Comparison of ENCODE assay signal across 8 cellular contexts in the genomic region with DNA sequence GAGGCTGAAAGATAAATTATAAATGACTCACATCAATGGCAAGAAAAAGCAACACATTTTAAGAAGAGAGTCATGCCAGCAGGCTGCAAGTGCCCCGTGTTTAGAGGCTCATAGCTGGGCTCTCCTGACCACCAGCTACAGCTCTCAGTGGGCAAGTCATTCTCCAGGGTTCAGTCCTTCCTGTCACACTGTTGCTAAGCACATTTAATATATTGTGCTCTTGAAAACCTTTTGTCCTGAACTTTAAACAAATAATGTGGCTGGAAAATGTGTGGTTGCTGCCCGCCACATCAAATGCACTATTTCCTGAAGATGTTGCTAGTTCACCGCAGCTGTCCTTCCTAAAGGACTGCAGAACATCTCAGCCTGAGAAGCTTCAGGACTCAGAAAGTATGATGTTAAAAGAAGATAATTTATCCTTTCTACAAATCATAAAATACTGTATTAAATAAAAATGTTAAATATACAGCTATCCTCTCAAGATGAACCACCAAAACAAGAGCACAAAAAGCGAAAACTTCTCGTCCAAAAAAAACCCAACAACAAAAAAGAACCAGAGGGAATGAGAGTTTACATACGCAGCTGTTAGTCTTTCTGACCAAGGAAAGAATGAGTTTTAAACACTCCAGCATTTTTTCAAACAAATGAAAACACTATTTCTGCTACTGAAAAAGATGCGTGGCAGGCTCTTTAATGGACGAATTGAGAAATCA. TPM values are rescaled to one million over a fixed set of nuclear protein-coding genes. Genes with fewer than 3 reads are reported as not detected.
DNase-seq lines count a peak whose midpoint lies in the region; TF ChIP-seq lines count a peak whose summit lies in the region.

No MANE protein-coding gene starts in this region.

- H3K4me3 ChIP-seq in GM23248, result peak overlapping the region; percentile 74
- peak overlapping the region; percentile 60 for H3K4me3 ChIP-seq in LNCaP clone FGC (ENCODE audit: low read depth, low read length)
- peak overlapping the region; percentile 49 to 81 for H3K4me3 ChIP-seq in esophagus (ENCODE audit: low read depth in 1 of 2, low read length in 2 of 2)

- H3K27ac ChIP-seq in GM23248, result peak overlapping the region; percentile 77
- peak overlapping the region; percentile 86 to 88 for H3K27ac ChIP-seq in esophagus (ENCODE audit: low read depth in 2 of 2, low read length in 1 of 2)

- H3K27me3 Mint-ChIP-seq in osteocyte (ENCODE audit: unreplicated experiment), result no peaks in the 10 kb centered on the region

- no peaks in the 10 kb centered on the region for H3K9me3 Mint-ChIP-seq in osteocyte (ENCODE audit: unreplicated experiment)

- no peaks in the 10 kb centered on the region for H4K20me1 ChIP-seq in GM23248 (ENCODE audit: insufficient read depth)

- 0 out of 2 replicates have a peak, but pooled peaks cover 3% of the 10 kb centered on the region for H3K79me2 ChIP-seq in GM23248 (ENCODE audit: insufficient read depth)

- H3K9me2 ChIP-seq in GM23248 (ENCODE audit: insufficient read depth), result no peaks in the 10 kb centered on the region

- WGBS in GM23248 (ENCODE audit: low coverage in 1 of 2, low lambda C conversion rate in 2 of 2, missing lambda C conversion rate in 2 of 2), 2 experiments, result 7 to 10% methylated on average over 8 of the region's 8 CpGs
- WGBS in esophagus, 2 donors, result 5 to 6% methylated on average over 8 of the region's 8 CpGs

- H3K27ac Mint-ChIP-seq in osteocyte (ENCODE audit: unreplicated experiment), result peak overlapping the region; percentile 79

- H3K36me3 Mint-ChIP-seq in osteocyte (ENCODE audit: unreplicated experiment), result peaks cover 29% of the 10 kb centered on the region

- in situ Hi-C loops in GM23248 (cut with MboI), result no loop called here

- H3F3A ChIP-seq in GM23248 (ENCODE audit: insufficient read depth), result peaks cover 6% of the 10 kb centered on the region; the same call in 1 of the 2 replicates

- TF ChIP-seq CTCF in LNCaP clone FGC (IDR thresholded peaks at IDR 0.05; ENCODE audit: control insufficient read depth, extremely low read depth, insufficient read depth) (peak; percentile 35), osteocyte (IDR thresholded peaks at IDR 0.05) (no peak)

- H3K36me3 ChIP-seq in GM23248 (ENCODE audit: low read depth), result peaks cover 23% of the 10 kb centered on the region
- peaks cover 4 to 8% of the 10 kb centered on the region in 2 donors for H3K36me3 ChIP-seq in esophagus (ENCODE audit: control insufficient read depth in 2 of 2, insufficient read depth in 2 of 2, low read length in 1 of 2)

- peak overlapping the region; percentile 79 for H2AFZ ChIP-seq in GM23248

- H3K4me2 ChIP-seq in GM23248 (ENCODE audit: unreplicated experiment), result peak overlapping the region; percentile 92

- no peaks in the 10 kb centered on the region for H3K9me3 ChIP-seq in GM23248 (ENCODE audit: low read depth)
- no peaks in the 10 kb centered on the region for H3K9me3 ChIP-seq in esophagus (ENCODE audit: control insufficient read depth in 2 of 2, insufficient read depth in 1 of 2, low read depth in 1 of 2, low read length in 1 of 2)

- peak overlapping the region; percentile 88 for H3K9ac ChIP-seq in GM23248

- H3K4me1 ChIP-seq in GM23248 (ENCODE audit: insufficient read depth), result peaks cover 8% of the 10 kb centered on the region; the same call in 1 of the 2 replicates
- H3K4me1 ChIP-seq in esophagus (ENCODE audit: control insufficient read depth in 2 of 2, insufficient read depth in 2 of 2, low read length in 1 of 2), result no peaks in the 10 kb centered on the region

- peak overlapping the region; percentile 80 for H3K4me3 Mint-ChIP-seq in osteocyte (ENCODE audit: unreplicated experiment)

- H3K4me1 Mint-ChIP-seq in osteocyte (ENCODE audit: unreplicated experiment), result peaks cover 7% of the 10 kb centered on the region

- DNase-seq in DMS 273 (lab: John Stamatoyannopoulos, UW; ENCODE audit: unreplicated experiment) (peak; percentile 8), DMS 273 treated with DMSO at 0.1 percent for 48 hours (lab: John Stamatoyannopoulos, UW) (no peak), GM23248 (peak; percentile 73), LNCaP clone FGC (ENCODE audit: low read depth) (no peak), osteocyte (ENCODE audit: extremely low spot score, unreplicated experiment) (no peak), NK-92 (lab: John Stamatoyannopoulos, UW; ENCODE audit: unreplicated experiment) (no peak)
- peak; percentile 44 to 62 for DNase-seq in activated CD4-positive, alpha-beta T cell treated with anti-CD3 and anti-CD28 coated beads, Interleukin-2, amount 50 U/mL, for 48 hours

- H3K27me3 ChIP-seq in GM23248 (replicated peaks; ENCODE audit: insufficient read depth) (no peaks in the 10 kb centered on the region), esophagus (ENCODE audit: control insufficient read depth in 1 of 2, insufficient read depth in 2 of 2, low read length in 2 of 2) (no peaks in the 10 kb centered on the region)

RNA-seq across cellular contexts. Expression of a gene that starts 1.0 kb away (rescaled TPM):
- 7.9 and 9.5 TPM in 2 replicates for total RNA-seq in GM23248 (2014; rRNA removed; shearing (Covaris generic))
- 7.2 and 8.1 TPM in 2 replicates for polyA plus RNA-seq in GM23248 (2016; fragmentation: Nextera tagmentation; extraction: Ambion mirVana)
- polyA plus RNA-seq in esophagus, result 1 to 10 TPM; 3.2 to 4.2 TPM
- total RNA-seq in osteocyte, result 15.8 and 16.0 TPM in 2 replicates

Comparison
In these comparisons a context has a peak if more than half of its experiments do, and no peak if none do; other contexts are left out.
1. DNase-seq: peak in DMS 273 (single experiment), GM23248 (single experiment) and activated CD4-positive, alpha-beta T cell treated with anti-CD3 and anti-CD28 coated beads, Interleukin-2, amount 50 U/mL, for 48 hours (2 of 2); none in DMS 273 treated with DMSO at 0.1 percent for 48 hours (single experiment), LNCaP clone FGC (single experiment), osteocyte (single experiment) and NK-92 (single experiment).
2. Peak in every context shown above with its lines, with median percentiles within 50 percentile points of each other: H3K4me3 ChIP-seq.